ENCODE assay signal across 8 cellular contexts in genomic region chr2:147910990-147911473, GRCh38.
DNase-seq lines count a peak whose midpoint lies in the region; ATAC-seq and TF ChIP-seq lines count a peak whose summit lies in the region.

No MANE protein-coding gene starts in this region.

- no peaks in the 10 kb centered on the region for H3K27me3 ChIP-seq in SU-DHL-6 (ENCODE audit: low read length)
- H3K27me3 ChIP-seq in dorsolateral prefrontal cortex: no peaks in the 10 kb centered on the region

- H4K20me1 ChIP-seq in SU-DHL-6 (ENCODE audit: low read depth, low read length): 0 out of 2 replicates have a peak, but pooled peaks cover 4% of the 10 kb centered on the region

- TF ChIP-seq CTCF in GM12872 (IDR thresholded peaks at IDR 0.05; ENCODE audit: insufficient read depth, low read depth, low read length): peak; percentile 54; the same call in 2 of the 3 replicates
- TF ChIP-seq CTCF in SU-DHL-6 (IDR thresholded peaks at IDR 0.05; ENCODE audit: insufficient read depth, low read length, poor library complexity, severe bottlenecking): peak; percentile 67
- TF ChIP-seq CTCF in dorsolateral prefrontal cortex (IDR thresholded peaks at IDR 0.05 in 54 of 56, conservative IDR thresholded peaks at IDR 0.05 in 2 of 56; ENCODE audit: low read depth in 1 of 56, partially characterized antibody in 56 of 56): peak; percentile 81 to 99 (median 92)

- H3K9me2 ChIP-seq in SU-DHL-6 (replicated peaks; ENCODE audit: insufficient read depth, low read length): no peaks in the 10 kb centered on the region

- H3K4me2 ChIP-seq in SU-DHL-6 (ENCODE audit: low read depth, low read length, poor library complexity, severe bottlenecking): no peak overlapping the region

- peak; percentile 35 for DNase-seq in AG20443 (ENCODE audit: low spot score)
- peak; percentile 46 for DNase-seq in NCI-H1436 (lab: John Stamatoyannopoulos, UW)
- DNase-seq in dorsolateral prefrontal cortex: peak in 1 of 10 donors; percentile 23
- peak; percentile 72 for DNase-seq in middle frontal gyrus (ENCODE audit: extremely low spot score, low spot score)

- H3K36me3 ChIP-seq in SU-DHL-6 (ENCODE audit: low read length): no peaks in the 10 kb centered on the region

- intact Hi-C loops in dorsolateral prefrontal cortex (cut with DNase I): loop anchor here (2.0 to 10.0 kb wide), 7 partner anchors 66 to 1176 kb away; partner anchors contain the start of gene ACVR2A (in 1 of the 2)

- no peak overlapping the region for H3K9ac ChIP-seq in SU-DHL-6 (ENCODE audit: low read length)

- H3F3A ChIP-seq in SU-DHL-6 (ENCODE audit: insufficient read depth): no peaks in the 10 kb centered on the region

- H3K4me3 ChIP-seq in SU-DHL-6 (ENCODE audit: insufficient read depth, low read length, poor library complexity, severe bottlenecking) (no peak overlapping the region), dorsolateral prefrontal cortex (no peak overlapping the region)

- no peak overlapping the region for H2AFZ ChIP-seq in SU-DHL-6 (ENCODE audit: low read depth, low read length, severe bottlenecking)

- no peak overlapping the region for H3K27ac ChIP-seq in SU-DHL-6 (ENCODE audit: low read depth, low read length)
- peak overlapping the region in 1 of 59 donors; percentile 2 for H3K27ac ChIP-seq in dorsolateral prefrontal cortex

- ATAC-seq in GM21515 (IDR thresholded peaks at IDR 0.05; ENCODE audit: unreplicated experiment): no peak
- no peak for ATAC-seq in HG02981 (IDR thresholded peaks at IDR 0.05; ENCODE audit: unreplicated experiment)

- H3K79me2 ChIP-seq in SU-DHL-6 (ENCODE audit: insufficient read depth, low read length): no peaks in the 10 kb centered on the region

- H3K9me3 ChIP-seq in SU-DHL-6 (ENCODE audit: insufficient read depth, low read length): no peaks in the 10 kb centered on the region
